In genomic region chr9:77497322-77498198, GRCh38 we compare ENCODE assay signal across 28 cellular contexts.
"Had no signal": no experiment of that assay in that cellular context is flagged by ENCODE, and none has a peak within 500 bp of the region (broad histone marks: within the 10 kb centered on the region; RNA-seq: fewer than 3 reads in every experiment).

No MANE protein-coding gene starts in this region.

- H3K9me3 Mint-ChIP-seq: activated CD4-positive, alpha-beta T cell treated with anti-CD3 and anti-CD28 coated beads, Interleukin-2, amount 10 ng/mL, durations not matched to agents 7 days and 5 days; activated naive CD4-positive, alpha-beta T cell treated with anti-CD3 and anti-CD28 coated beads, Interleukin-2, amount 50 U/mL, for 24 hours; activated naive CD8-positive, alpha-beta T cell treated with anti-CD3 and anti-CD28 coated beads, Interleukin-2, amount 10 ng/mL, durations not matched to agents 7 days and 5 days; activated T-cell treated with anti-CD3 and anti-CD28 coated beads, Interleukin-2, amount 50 U/mL, for 24 hours; activated T-helper 2 cell treated with anti-CD3 and anti-CD28 coated beads, Interferon-gamma antibody, Interleukin-2, Interleukin-4, amounts not matched to agents 10 μg/mL and 5 μg/mL and 100 μg/mL, durations not matched to agents 14 hours and 24 hours and 36 hours; central memory CD8-positive, alpha-beta T cell had no signal

- H3K27ac ChIP-seq: ascending aorta, cardiac muscle cell, KMS-11, Peyer's patch had no signal

- H3K27ac Mint-ChIP-seq: activated CD4-positive, alpha-beta T cell treated with anti-CD3 and anti-CD28 coated beads for 36 hours; activated CD4-positive, alpha-beta T cell treated with anti-CD3 and anti-CD28 coated beads, Interleukin-2, amount 10 ng/mL, durations not matched to agents 7 days and 5 days; activated CD8-positive, alpha-beta T cell treated with anti-CD3 and anti-CD28 coated beads, Interleukin-2, amount 10 ng/mL, durations not matched to agents 7 days and 5 days; activated naive CD4-positive, alpha-beta T cell treated with anti-CD3 and anti-CD28 coated beads, Interleukin-2, amount 50 U/mL, for 24 hours; activated naive CD8-positive, alpha-beta T cell treated with anti-CD3 and anti-CD28 coated beads, Interleukin-2, amount 10 ng/mL, durations not matched to agents 7 days and 5 days; activated T-cell treated with anti-CD3 and anti-CD28 coated beads, Interleukin-2, amount 50 U/mL, for 24 hours; activated T-helper 2 cell treated with anti-CD3 and anti-CD28 coated beads, Interferon-gamma antibody, Interleukin-2, Interleukin-4, amounts not matched to agents 10 μg/mL and 5 μg/mL and 100 μg/mL, durations not matched to agents 14 hours and 24 hours and 36 hours had no signal

- H3K4me3 ChIP-seq: ascending aorta, cardiac muscle cell, Peyer's patch, SJSA1 had no signal

- H3K27me3 Mint-ChIP-seq: activated CD4-positive, alpha-beta T cell treated with anti-CD3 and anti-CD28 coated beads for 36 hours; activated naive CD4-positive, alpha-beta T cell treated with anti-CD3 and anti-CD28 coated beads, Interleukin-2, amount 50 U/mL, for 24 hours; activated T-cell treated with anti-CD3 and anti-CD28 coated beads, Interleukin-2, amount 50 U/mL, for 24 hours had no signal

- H3K27me3 ChIP-seq: ascending aorta, cardiac muscle cell, Peyer's patch, SJSA1 had no signal

- H3K36me3 Mint-ChIP-seq: activated naive CD4-positive, alpha-beta T cell treated with anti-CD3 and anti-CD28 coated beads, Interleukin-2, amount 50 U/mL, for 24 hours; activated naive CD8-positive, alpha-beta T cell treated with anti-CD3 and anti-CD28 coated beads, Interleukin-2, amount 10 ng/mL, durations not matched to agents 7 days and 5 days had no signal

- H3K9me3 ChIP-seq: ascending aorta, Peyer's patch, SJSA1 had no signal

- H3K9ac ChIP-seq: KMS-11 had no signal

- H3K4me1 Mint-ChIP-seq: activated CD4-positive, alpha-beta T cell treated with anti-CD3 and anti-CD28 coated beads for 36 hours; activated CD4-positive, alpha-beta T cell treated with anti-CD3 and anti-CD28 coated beads, Interleukin-2, amount 10 ng/mL, durations not matched to agents 7 days and 5 days; activated naive CD4-positive, alpha-beta T cell treated with anti-CD3 and anti-CD28 coated beads, Interleukin-2, amount 50 U/mL, for 24 hours; activated naive CD8-positive, alpha-beta T cell treated with anti-CD3 and anti-CD28 coated beads, Interleukin-2, amount 10 ng/mL, durations not matched to agents 7 days and 5 days; central memory CD8-positive, alpha-beta T cell had no signal

- DNase-seq: activated CD4-positive, alpha-beta T cell treated with anti-CD3 and anti-CD28 coated beads for 36 hours; activated CD4-positive, alpha-beta T cell treated with anti-CD3 and anti-CD28 coated beads, Interleukin-2, amount 10 ng/mL, durations not matched to agents 7 days and 5 days; activated CD4-positive, alpha-beta T cell treated with anti-CD3 and anti-CD28 coated beads, Interleukin-2, amount 50 U/mL, for 48 hours; activated CD8-positive, alpha-beta T cell treated with anti-CD3 and anti-CD28 coated beads, Interleukin-2, amount 10 ng/mL, durations not matched to agents 7 days and 5 days; activated gamma-delta T cell; activated naive CD4-positive, alpha-beta T cell treated with Interleukin-2 at 50 U/mL for 16 hours; activated naive CD8-positive, alpha-beta T cell treated with anti-CD3 and anti-CD28 coated beads, Interleukin-2, amount 10 ng/mL, durations not matched to agents 7 days and 5 days; activated T-cell treated with anti-CD3 and anti-CD28 coated beads, Interleukin-2, amount 50 U/mL, for 24 hours; amygdala; MM.1S; MV-4-11; NCI-H1105; NCI-H1417 treated with DMSO at 0.1 percent for 48 hours; NCI-H1930; NCI-H345; NCI-H524 treated with DMSO at 0.1 percent for 48 hours; Peyer's patch; RPMI8226; SHP77 treated with DMSO at 0.1 percent for 48 hours; T1000 had no signal

- H3K36me3 ChIP-seq: ascending aorta, cardiac muscle cell, Peyer's patch, SJSA1 had no signal

- H3K4me3 Mint-ChIP-seq: activated CD4-positive, alpha-beta T cell treated with anti-CD3 and anti-CD28 coated beads for 36 hours; activated CD4-positive, alpha-beta T cell treated with anti-CD3 and anti-CD28 coated beads, Interleukin-2, amount 10 ng/mL, durations not matched to agents 7 days and 5 days; activated CD8-positive, alpha-beta T cell treated with anti-CD3 and anti-CD28 coated beads, Interleukin-2, amount 10 ng/mL, durations not matched to agents 7 days and 5 days; activated naive CD4-positive, alpha-beta T cell treated with anti-CD3 and anti-CD28 coated beads, Interleukin-2, amount 50 U/mL, for 24 hours; activated naive CD8-positive, alpha-beta T cell treated with anti-CD3 and anti-CD28 coated beads, Interleukin-2, amount 10 ng/mL, durations not matched to agents 7 days and 5 days; activated T-cell treated with anti-CD3 and anti-CD28 coated beads, Interleukin-2, amount 50 U/mL, for 24 hours; central memory CD8-positive, alpha-beta T cell had no signal

- ATAC-seq: activated CD4-positive, alpha-beta T cell treated with anti-CD3 and anti-CD28 coated beads for 36 hours; activated CD4-positive, CD25-positive, alpha-beta regulatory T cell treated with anti-CD3 and anti-CD28 coated beads, Interleukin-2, amount 50 U/mL, for 24 hours; activated CD8-positive, alpha-beta T cell treated with anti-CD3 and anti-CD28 coated beads, Interleukin-2, amount 10 ng/mL, durations not matched to agents 7 days and 5 days had no signal

- H3K4me1 ChIP-seq: ascending aorta, Peyer's patch had no signal

- H3K4me2 ChIP-seq: KMS-11 had no signal
